Comparison of ENCODE assay signal across 10 cellular contexts in genomic region chr1:16647179-16648176, GRCh38. TPM values are rescaled to one million over a fixed set of nuclear protein-coding genes. Genes with fewer than 3 reads are reported as not detected.
DNase-seq lines count a peak whose midpoint lies in the region; ATAC-seq, FAIRE-seq and TF ChIP-seq lines count a peak whose summit lies in the region.
"Not testable (repeated sequence)": the region's sequence is repeated elsewhere in the genome, so short reads cannot be mapped to it uniquely, and the experiment has no call there.
"Had no signal": no experiment of that assay in that cellular context is flagged by ENCODE, and none has a peak within 500 bp of the region (broad histone marks: within the 10 kb centered on the region; RNA-seq: fewer than 3 reads in every experiment).

No MANE protein-coding gene starts in this region.

- POLR2A ChIA-PET in activated CD8-positive, alpha-beta T cell treated with anti-CD3 and anti-CD28 coated beads, Interleukin-2, amount 10 ng/mL, durations not matched to agents 7 days and 5 days (lab: Charles Lee); H1 (lab: Charles Lee; ENCODE audit: partially characterized antibody): not testable (repeated sequence)

- not testable (repeated sequence) for H3K4ac ChIP-seq in H1 (replicated peaks; ENCODE audit: insufficient read length, low read depth, low read length)

- intact Hi-C loops in spleen (cut with DNase I; ENCODE audit: low total_unique reads); upper lobe of right lung (cut with DNase I): not testable (repeated sequence)

- not testable (repeated sequence) for H2AFZ ChIP-seq in H1 (ENCODE audit: low read length)

- H2BK12ac ChIP-seq in H1 (ENCODE audit: low read depth, low read length) = not testable (repeated sequence)

- H3K36me3 ChIP-seq in H1 (ENCODE audit: control insufficient read depth in 2 of 4, insufficient read depth in 4 of 4, low read length in 3 of 4); spleen; upper lobe of right lung: not testable (repeated sequence)

- H3K9me3 Mint-ChIP-seq in IgD-negative memory B cell; activated CD8-positive, alpha-beta T cell treated with anti-CD3 and anti-CD28 coated beads, Interleukin-2, amount 10 ng/mL, durations not matched to agents 7 days and 5 days (ENCODE audit: insufficient read depth); activated naive CD4-positive, alpha-beta T cell treated with anti-CD3 and anti-CD28 coated beads, Interleukin-2, amount 10 ng/mL, durations not matched to agents 7 days and 5 days; naive B cell: not testable (repeated sequence)

- ATAC-seq in activated CD8-positive, alpha-beta T cell treated with anti-CD3 and anti-CD28 coated beads, Interleukin-2, amount 10 ng/mL, durations not matched to agents 7 days and 5 days = not testable (repeated sequence)
- ATAC-seq in naive B cell (ENCODE audit: low read depth in 2 of 2) = peak; percentile 11 to 15
- peak; percentile 75 for ATAC-seq in upper lobe of right lung

- not testable (repeated sequence) for H3K18ac ChIP-seq in H1 (ENCODE audit: extremely low read depth, low read length)

- H3K27me3 Mint-ChIP-seq in IgD-negative memory B cell, naive B cell: not testable (repeated sequence)
- H3K27me3 Mint-ChIP-seq in activated CD8-positive, alpha-beta T cell treated with anti-CD3 and anti-CD28 coated beads, Interleukin-2, amount 10 ng/mL, durations not matched to agents 7 days and 5 days (ENCODE audit: low read depth) = peaks cover 10% of the 10 kb centered on the region
- H3K27me3 Mint-ChIP-seq in activated naive CD4-positive, alpha-beta T cell treated with anti-CD3 and anti-CD28 coated beads, Interleukin-2, amount 10 ng/mL, durations not matched to agents 7 days and 5 days = peaks cover 33% of the 10 kb centered on the region

- peak overlapping the region; percentile 48 to 73 for H3K4me2 ChIP-seq in H1 (ENCODE audit: insufficient read depth in 1 of 2, low read depth in 2 of 2, low read length in 2 of 2)

- H2BK120ac ChIP-seq in H1 (replicated peaks; ENCODE audit: low read depth, low read length) = not testable (repeated sequence)

- FAIRE-seq in H1 (lab: Jason Lieb, UNC) = not testable (repeated sequence)

- not testable (repeated sequence) for TF ChIP-seq CTCF in H1 (IDR thresholded peaks at IDR 0.05; ENCODE audit: control extremely low read depth in 1 of 3, insufficient read depth in 1 of 3, low read depth in 1 of 3, low read length in 3 of 3); spleen (IDR thresholded peaks at IDR 0.05 in 8 of 11, conservative IDR thresholded peaks at IDR 0.05 in 3 of 11); upper lobe of right lung (IDR thresholded peaks at IDR 0.05)

- H3K27me3 ChIP-seq in H1 (replicated peaks in 1 of 4; ENCODE audit: control insufficient read depth in 3 of 4, extremely low read depth in 1 of 4, insufficient read depth in 3 of 4, low read length in 3 of 4) (peaks cover 9 to 27% (median 22%) of the 10 kb centered on the region in 4 experiments; a peak in 6 of 7 replicates), spleen (replicated peaks in 1 of 7) (peaks cover 0 to 16% (median 0%) of the 10 kb centered on the region in 7 donors)
- not testable (repeated sequence) for H3K27me3 ChIP-seq in upper lobe of right lung

- DNase-seq in activated CD8-positive, alpha-beta T cell treated with anti-CD3 and anti-CD28 coated beads, Interleukin-2, amount 10 ng/mL, durations not matched to agents 7 days and 5 days = peak; percentile 21
- peak; percentile 35 for DNase-seq in activated naive CD4-positive, alpha-beta T cell treated with anti-CD3 and anti-CD28 coated beads, Interleukin-2, amount 10 ng/mL, durations not matched to agents 7 days and 5 days
- peak in 1 of 2 experiments; percentile 89 for DNase-seq in H1 (ENCODE audit: low read depth in 1 of 2, low spot score in 2 of 2)
- peak; percentile 32 for DNase-seq in naive B cell
- peak; percentile 76 for DNase-seq in spleen
- peak; percentile 77 for DNase-seq in upper lobe of right lung

- not testable (repeated sequence) for H4K91ac ChIP-seq in H1 (replicated peaks; ENCODE audit: insufficient read length, low read length)

- H3K23me2 ChIP-seq in H1 (ENCODE audit: low read depth, low read length) = not testable (repeated sequence)

- H4K5ac ChIP-seq in H1 (ENCODE audit: insufficient read length, low read depth, low read length) = not testable (repeated sequence)

- H3K23ac ChIP-seq in H1 (ENCODE audit: insufficient read length) = not testable (repeated sequence)

- not testable (repeated sequence) for TF ChIP-seq RAD21 in H1 (IDR thresholded peaks at IDR 0.05 in 1 of 2, conservative IDR thresholded peaks at IDR 0.05 in 1 of 2; ENCODE audit: low read depth in 2 of 2, low read length in 2 of 2)

- H3K79me1 ChIP-seq in H1 (ENCODE audit: low read depth, low read length) = not testable (repeated sequence)

- H3K79me2 ChIP-seq in H1 (ENCODE audit: control insufficient read depth in 1 of 2, insufficient read depth in 2 of 2, low read length in 2 of 2) = not testable (repeated sequence)

- H3K4me3 Mint-ChIP-seq in IgD-negative memory B cell = peak overlapping the region in 3 of 4 donors; percentile 28 to 84 (median 68)
- H3K4me3 Mint-ChIP-seq in activated CD8-positive, alpha-beta T cell treated with anti-CD3 and anti-CD28 coated beads, Interleukin-2, amount 10 ng/mL, durations not matched to agents 7 days and 5 days; activated naive CD4-positive, alpha-beta T cell treated with anti-CD3 and anti-CD28 coated beads, Interleukin-2, amount 10 ng/mL, durations not matched to agents 7 days and 5 days: not testable (repeated sequence)
- peak overlapping the region in 7 of 8 donors; percentile 55 to 85 (median 75) for H3K4me3 Mint-ChIP-seq in naive B cell

- H2BK15ac ChIP-seq in H1 (ENCODE audit: low read length) = not testable (repeated sequence)

- not testable (repeated sequence) for H3K27ac ChIP-seq in H1 (ENCODE audit: low read depth, low read length); spleen; upper lobe of right lung

- H3K9ac ChIP-seq in H1 (replicated peaks in 1 of 4; ENCODE audit: extremely low read depth in 1 of 4, low read depth in 3 of 4, low read length in 3 of 4) = not testable (repeated sequence)

- H2BK20ac ChIP-seq in H1 (ENCODE audit: low read length) = not testable (repeated sequence)

- not testable (repeated sequence) for H3K4me1 Mint-ChIP-seq in IgD-negative memory B cell; activated CD8-positive, alpha-beta T cell treated with anti-CD3 and anti-CD28 coated beads, Interleukin-2, amount 10 ng/mL, durations not matched to agents 7 days and 5 days (ENCODE audit: low read depth); activated naive CD4-positive, alpha-beta T cell treated with anti-CD3 and anti-CD28 coated beads, Interleukin-2, amount 10 ng/mL, durations not matched to agents 7 days and 5 days; naive B cell

- H3K56ac ChIP-seq in H1 (replicated peaks; ENCODE audit: insufficient read length, low read depth, low read length) = not testable (repeated sequence)

- H3K4me3 ChIP-seq in H1 (ENCODE audit: extremely low read depth in 1 of 4, insufficient read depth in 2 of 4, low read depth in 3 of 4, low read length in 4 of 4) (peak overlapping the region; percentile 13 to 48 (median 24); a peak in 7 of 8 replicates), iPS-11a (ENCODE audit: low read depth, low read length) (peak overlapping the region; percentile 31), spleen (peak overlapping the region in 4 of 8 donors; percentile 14 to 60 (median 26)), upper lobe of right lung (peak overlapping the region; percentile 25)

- H4K8ac ChIP-seq in H1 (ENCODE audit: extremely low read depth, insufficient read depth, low read length) = not testable (repeated sequence)

- not testable (repeated sequence) for H2BK5ac ChIP-seq in H1 (ENCODE audit: low read depth, low read length)

- peaks cover 0 to 17% (median 12%) of the 10 kb centered on the region in 4 experiments; a peak in 6 of 7 replicates for H3K4me1 ChIP-seq in H1 (replicated peaks in 1 of 4; ENCODE audit: control insufficient read depth in 3 of 4, insufficient read depth in 4 of 4, low read length in 3 of 4)
- peaks cover 22 to 43% (median 28%) of the 10 kb centered on the region in 6 donors for H3K4me1 ChIP-seq in spleen
- H3K4me1 ChIP-seq in upper lobe of right lung = peaks cover 22% of the 10 kb centered on the region

- CTCF ChIA-PET in activated CD8-positive, alpha-beta T cell treated with anti-CD3 and anti-CD28 coated beads, Interleukin-2, amount 10 ng/mL, durations not matched to agents 7 days and 5 days (lab: Charles Lee); activated naive CD4-positive, alpha-beta T cell treated with anti-CD3 and anti-CD28 coated beads, Interleukin-2, amount 10 ng/mL, durations not matched to agents 7 days and 5 days (lab: Charles Lee); H1 (lab: Charles Lee; ENCODE audit: partially characterized antibody): not testable (repeated sequence)

- H3K9me3 ChIP-seq in H1 (ENCODE audit: insufficient read depth in 2 of 2, low read depth in 1 of 2, low read length in 1 of 2); spleen; upper lobe of right lung: not testable (repeated sequence)

- TF ChIP-seq POLR2A in H1 (IDR thresholded peaks at IDR 0.05; ENCODE audit: control extremely low read depth in 1 of 2, low read depth in 2 of 2, low read length in 2 of 2); spleen (IDR thresholded peaks at IDR 0.05): not testable (repeated sequence)

- WGBS in H1 (ENCODE audit: extremely low coverage in 1 of 2, insufficient coverage in 1 of 2, insufficient read length in 1 of 2, insufficient replicate concordance in 2 of 2, low coverage in 1 of 2, low lambda C conversion rate in 2 of 2, missing lambda C conversion rate in 1 of 2), 2 experiments = 18% methylated on average over 47 of the region's 84 CpGs; no CpG with 5 or more reads in 1 of the 2 experiments
- WGBS in spleen, 5 donors = 5 to 15% (median 8%) methylated on average over 24 to 58 of the region's 84 CpGs

- H3K36me3 Mint-ChIP-seq in IgD-negative memory B cell; activated CD8-positive, alpha-beta T cell treated with anti-CD3 and anti-CD28 coated beads, Interleukin-2, amount 10 ng/mL, durations not matched to agents 7 days and 5 days (ENCODE audit: low read depth); activated naive CD4-positive, alpha-beta T cell treated with anti-CD3 and anti-CD28 coated beads, Interleukin-2, amount 10 ng/mL, durations not matched to agents 7 days and 5 days; naive B cell: not testable (repeated sequence)

- H3K27ac Mint-ChIP-seq in IgD-negative memory B cell; activated CD8-positive, alpha-beta T cell treated with anti-CD3 and anti-CD28 coated beads, Interleukin-2, amount 10 ng/mL, durations not matched to agents 7 days and 5 days; activated naive CD4-positive, alpha-beta T cell treated with anti-CD3 and anti-CD28 coated beads, Interleukin-2, amount 10 ng/mL, durations not matched to agents 7 days and 5 days: not testable (repeated sequence)
- peak overlapping the region in 1 of 6 donors; percentile 52 for H3K27ac Mint-ChIP-seq in naive B cell

- TF ChIP-seq EP300 in H1 (IDR thresholded peaks at IDR 0.05; ENCODE audit: borderline replicate concordance in 1 of 2, low read depth in 2 of 2, low read length in 2 of 2) = not testable (repeated sequence)

- H4K20me1 ChIP-seq in H1 (replicated peaks in 1 of 2; ENCODE audit: control insufficient read depth in 1 of 2, insufficient read depth in 2 of 2, low read length in 2 of 2) = not testable (repeated sequence)

- not testable (repeated sequence) for H3K14ac ChIP-seq in H1 (ENCODE audit: insufficient read length)

- H2AK5ac ChIP-seq in H1 (ENCODE audit: low read depth, low read length) = not testable (repeated sequence)

RNA-seq across cellular contexts. Expression of gene RNU1-3, which starts 19.3 kb away (rescaled TPM):
- polyA plus RNA-seq in IgD-negative memory B cell (not detected), H1 (2011; rRNA removed) (under 0.01 and 145 TPM in 2 replicates), naive B cell (ENCODE audit: low read depth in 6 of 6) (10 to 100 TPM in 4 of 6 donors, not detected in 2; 27.4 to 56.9 (median 45.9) TPM), spleen (not detected)
- total RNA-seq in activated CD8-positive, alpha-beta T cell treated with anti-CD3 and anti-CD28 coated beads, Interleukin-2, amount 10 ng/mL, durations not matched to agents 7 days and 5 days = 1,000 to 10,000 TPM; 1,730 to 2,232 TPM
- total RNA-seq in H1 (2021; fragmentation: NEBNext Ultra II Directional; extraction: Animal tissue kit (Norgen Biotek cat#: 25700)) = 1,303 and 1,497 TPM in 2 replicates
- under 0.01 TPM for polyA plus RNA-seq in H1 (2011; cell fraction: cytosol; rRNA removed)
- polyA plus RNA-seq in H1 (2011; cell fraction: nucleus; rRNA removed) = under 0.01 TPM
- polyA plus RNA-seq in H1 (2012, experiment 1 of 2) = 20.3 to 94.3 TPM in 2 of 4 replicates, not detected in the others
- not detected for polyA plus RNA-seq in H1 (2012, experiment 2 of 2)
- not detected for polyA plus RNA-seq in H1 (2013, experiment 1 of 2)
- polyA plus RNA-seq in H1 (2013, experiment 2 of 2) = not detected
- polyA minus RNA-seq in H1 (2011; rRNA and poly(A)+ RNA removed) = 10,411 and 22,262 TPM in 2 replicates
- polyA minus RNA-seq in H1 (2011; cell fraction: cytosol; rRNA and poly(A)+ RNA removed) = 63,669 TPM
- 43,973 TPM for polyA minus RNA-seq in H1 (2011; cell fraction: nucleus; rRNA and poly(A)+ RNA removed)
- total RNA-seq in spleen (1,000 to 10,000 TPM in 4 of 7 donors, under 1 TPM in 3; under 0.01 to 8,075 (median 6,234) TPM), upper lobe of right lung (6,622 TPM)
- total RNA-seq: M059J, osteoblast had no signal

RNA-seq across cellular contexts. Expression of gene NBPF1, which starts 34.1 kb away (rescaled TPM):
- 15.5 TPM for polyA plus RNA-seq in IgD-negative memory B cell
- total RNA-seq in activated CD8-positive, alpha-beta T cell treated with anti-CD3 and anti-CD28 coated beads, Interleukin-2, amount 10 ng/mL, durations not matched to agents 7 days and 5 days = 1 to 10 TPM; 1.5 to 2.2 TPM
- 19.3 and 19.4 TPM in 2 replicates for total RNA-seq in H1 (2021; fragmentation: NEBNext Ultra II Directional; extraction: Animal tissue kit (Norgen Biotek cat#: 25700))
- 8.5 and 9.6 TPM in 2 replicates for polyA plus RNA-seq in H1 (2011; rRNA removed)
- polyA plus RNA-seq in H1 (2011; cell fraction: cytosol; rRNA removed) = 11.5 TPM
- 22.9 TPM for polyA plus RNA-seq in H1 (2011; cell fraction: nucleus; rRNA removed)
- 7.7 to 13.2 TPM (median 11.1 TPM) in 4 replicates for polyA plus RNA-seq in H1 (2012, experiment 1 of 2)
- 3.1 TPM for polyA plus RNA-seq in H1 (2012, experiment 2 of 2)
- 10.8 TPM for polyA plus RNA-seq in H1 (2013, experiment 1 of 2)
- polyA plus RNA-seq in H1 (2013, experiment 2 of 2) = 9.8 TPM
- 22.4 and 27.2 TPM in 2 replicates for polyA minus RNA-seq in H1 (2011; rRNA and poly(A)+ RNA removed)
- 8.9 TPM for polyA minus RNA-seq in H1 (2011; cell fraction: cytosol; rRNA and poly(A)+ RNA removed)
- polyA minus RNA-seq in H1 (2011; cell fraction: nucleus; rRNA and poly(A)+ RNA removed) = 48.6 TPM
- 10 to 100 TPM in 4 of 6 donors, 1 to 10 TPM in 2; 7.1 to 17.3 (median 13.8) TPM for polyA plus RNA-seq in naive B cell (ENCODE audit: low read depth in 6 of 6)
- 10 to 100 TPM; 22.0 to 60.7 (median 33.7) TPM for total RNA-seq in spleen
- 1 to 10 TPM; 1.3 to 7.2 (median 2.9) TPM for polyA plus RNA-seq in spleen
- total RNA-seq in upper lobe of right lung = 31.2 TPM
